1 cellular context compared by ENCODE assay signal in the genomic region with DNA sequence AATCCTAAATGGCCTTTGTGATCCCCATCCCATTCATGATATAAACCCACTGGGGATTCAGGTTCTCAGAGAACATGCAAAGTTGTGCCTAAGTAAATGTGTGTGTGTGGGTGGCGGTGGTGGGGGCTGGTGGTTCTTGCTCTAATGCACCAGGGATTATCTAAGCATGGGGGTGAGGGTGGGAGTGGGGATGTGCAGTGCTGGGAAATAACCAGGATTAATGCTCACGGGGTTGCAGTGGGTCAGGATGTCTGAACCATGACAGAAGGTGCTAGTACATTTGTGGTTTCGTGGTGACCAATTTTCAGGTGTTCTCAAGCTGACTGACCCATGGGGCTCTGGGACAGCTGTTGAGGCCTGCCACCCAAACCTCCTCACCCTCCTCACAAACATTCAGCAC.
A peak's percentile ranks its signal among the peaks of the same experiment; 100 is the strongest.
TF ChIP-seq lines count a peak whose summit lies in the region.

No MANE protein-coding gene starts in this region.

TF ChIP-seq in GM12878, 131 proteins besides CTCF, POLR2A, EP300 and RAD21 (continued from another document and continues in another):
- TF ChIP-seq, protein P1, sequence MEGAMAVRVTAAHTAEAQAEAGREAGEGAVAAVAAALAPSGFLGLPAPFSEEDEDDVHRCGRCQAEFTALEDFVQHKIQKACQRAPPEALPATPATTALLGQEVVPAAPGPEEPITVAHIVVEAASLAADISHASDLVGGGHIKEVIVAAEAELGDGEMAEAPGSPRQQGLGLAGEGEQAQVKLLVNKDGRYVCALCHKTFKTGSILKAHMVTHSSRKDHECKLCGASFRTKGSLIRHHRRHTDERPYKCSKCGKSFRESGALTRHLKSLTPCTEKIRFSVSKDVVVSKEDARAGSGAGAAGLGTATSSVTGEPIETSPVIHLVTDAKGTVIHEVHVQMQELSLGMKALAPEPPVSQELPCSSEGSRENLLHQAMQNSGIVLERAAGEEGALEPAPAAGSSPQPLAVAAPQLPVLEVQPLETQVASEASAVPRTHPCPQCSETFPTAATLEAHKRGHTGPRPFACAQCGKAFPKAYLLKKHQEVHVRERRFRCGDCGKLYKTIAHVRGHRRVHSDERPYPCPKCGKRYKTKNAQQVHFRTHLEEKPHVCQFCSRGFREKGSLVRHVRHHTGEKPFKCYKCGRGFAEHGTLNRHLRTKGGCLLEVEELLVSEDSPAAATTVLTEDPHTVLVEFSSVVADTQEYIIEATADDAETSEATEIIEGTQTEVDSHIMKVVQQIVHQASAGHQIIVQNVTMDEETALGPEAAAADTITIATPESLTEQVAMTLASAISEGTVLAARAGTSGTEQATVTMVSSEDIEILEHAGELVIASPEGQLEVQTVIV (IDR thresholded peaks at IDR 0.05; ENCODE audit: borderline replicate concordance, partially characterized antibody): no peak
- TF ChIP-seq YBX1 (IDR thresholded peaks at IDR 0.05): no peak
- TF ChIP-seq SIX5 (IDR thresholded peaks at IDR 0.05; ENCODE audit: low read depth, low read length, severe bottlenecking): no peak
- no peak for TF ChIP-seq MLLT1 (IDR thresholded peaks at IDR 0.05)
- TF ChIP-seq NFYA (IDR thresholded peaks at IDR 0.05; ENCODE audit: borderline replicate concordance, low read depth, low read length): no peak
- no peak for TF ChIP-seq ZNF207 (IDR thresholded peaks at IDR 0.05; ENCODE audit: borderline replicate concordance)
- TF ChIP-seq MXI1 (IDR thresholded peaks at IDR 0.05; ENCODE audit: low read depth, low read length): no peak
- TF ChIP-seq, protein P2, sequence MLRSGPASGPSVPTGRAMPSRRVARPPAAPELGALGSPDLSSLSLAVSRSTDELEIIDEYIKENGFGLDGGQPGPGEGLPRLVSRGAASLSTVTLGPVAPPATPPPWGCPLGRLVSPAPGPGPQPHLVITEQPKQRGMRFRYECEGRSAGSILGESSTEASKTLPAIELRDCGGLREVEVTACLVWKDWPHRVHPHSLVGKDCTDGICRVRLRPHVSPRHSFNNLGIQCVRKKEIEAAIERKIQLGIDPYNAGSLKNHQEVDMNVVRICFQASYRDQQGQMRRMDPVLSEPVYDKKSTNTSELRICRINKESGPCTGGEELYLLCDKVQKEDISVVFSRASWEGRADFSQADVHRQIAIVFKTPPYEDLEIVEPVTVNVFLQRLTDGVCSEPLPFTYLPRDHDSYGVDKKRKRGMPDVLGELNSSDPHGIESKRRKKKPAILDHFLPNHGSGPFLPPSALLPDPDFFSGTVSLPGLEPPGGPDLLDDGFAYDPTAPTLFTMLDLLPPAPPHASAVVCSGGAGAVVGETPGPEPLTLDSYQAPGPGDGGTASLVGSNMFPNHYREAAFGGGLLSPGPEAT (IDR thresholded peaks at IDR 0.05; ENCODE audit: low read depth): no peak
- peak; percentile 92 for TF ChIP-seq TCF12 (IDR thresholded peaks at IDR 0.05; ENCODE audit: low read depth, low read length)
- TF ChIP-seq ZNF384 (IDR thresholded peaks at IDR 0.05; ENCODE audit: borderline replicate concordance, low read depth, low read length): no peak
- TF ChIP-seq MEF2B (IDR thresholded peaks at IDR 0.05; ENCODE audit: partially characterized antibody, poor library complexity, severe bottlenecking): peak; percentile 78
- TF ChIP-seq SREBF1 (IDR thresholded peaks at IDR 0.05; ENCODE audit: low read length): no peak
- TF ChIP-seq RBBP5 (conservative IDR thresholded peaks at IDR 0.05): no peak
- TF ChIP-seq CREB1 (IDR thresholded peaks at IDR 0.05; ENCODE audit: low read depth): no peak
- no peak for TF ChIP-seq FOXM1 (IDR thresholded peaks at IDR 0.05; ENCODE audit: low read depth, low read length)
- TF ChIP-seq, protein P3, sequence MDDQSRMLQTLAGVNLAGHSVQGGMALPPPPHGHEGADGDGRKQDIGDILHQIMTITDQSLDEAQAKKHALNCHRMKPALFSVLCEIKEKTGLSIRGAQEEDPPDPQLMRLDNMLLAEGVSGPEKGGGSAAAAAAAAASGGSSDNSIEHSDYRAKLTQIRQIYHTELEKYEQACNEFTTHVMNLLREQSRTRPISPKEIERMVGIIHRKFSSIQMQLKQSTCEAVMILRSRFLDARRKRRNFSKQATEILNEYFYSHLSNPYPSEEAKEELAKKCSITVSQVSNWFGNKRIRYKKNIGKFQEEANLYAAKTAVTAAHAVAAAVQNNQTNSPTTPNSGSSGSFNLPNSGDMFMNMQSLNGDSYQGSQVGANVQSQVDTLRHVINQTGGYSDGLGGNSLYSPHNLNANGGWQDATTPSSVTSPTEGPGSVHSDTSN (IDR thresholded peaks at IDR 0.05; ENCODE audit: insufficient replicate concordance, low read depth, low read length): no peak
- no peak for TF ChIP-seq SUPT20H (IDR thresholded peaks at IDR 0.05; ENCODE audit: borderline replicate concordance, control insufficient read depth, low read depth, low read length)
- TF ChIP-seq, protein P4, sequence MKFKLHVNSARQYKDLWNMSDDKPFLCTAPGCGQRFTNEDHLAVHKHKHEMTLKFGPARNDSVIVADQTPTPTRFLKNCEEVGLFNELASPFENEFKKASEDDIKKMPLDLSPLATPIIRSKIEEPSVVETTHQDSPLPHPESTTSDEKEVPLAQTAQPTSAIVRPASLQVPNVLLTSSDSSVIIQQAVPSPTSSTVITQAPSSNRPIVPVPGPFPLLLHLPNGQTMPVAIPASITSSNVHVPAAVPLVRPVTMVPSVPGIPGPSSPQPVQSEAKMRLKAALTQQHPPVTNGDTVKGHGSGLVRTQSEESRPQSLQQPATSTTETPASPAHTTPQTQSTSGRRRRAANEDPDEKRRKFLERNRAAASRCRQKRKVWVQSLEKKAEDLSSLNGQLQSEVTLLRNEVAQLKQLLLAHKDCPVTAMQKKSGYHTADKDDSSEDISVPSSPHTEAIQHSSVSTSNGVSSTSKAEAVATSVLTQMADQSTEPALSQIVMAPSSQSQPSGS (IDR thresholded peaks at IDR 0.05; ENCODE audit: low read length): no peak; the same call in 1 of the 2 replicates
- TF ChIP-seq SMAD5 (IDR thresholded peaks at IDR 0.05; ENCODE audit: low read depth): no peak
- no peak for TF ChIP-seq CHD4 (IDR thresholded peaks at IDR 0.05)
- TF ChIP-seq RCOR1 (conservative IDR thresholded peaks at IDR 0.05; ENCODE audit: low read depth, low read length): no peak
- TF ChIP-seq ASH2L (IDR thresholded peaks at IDR 0.05; ENCODE audit: borderline replicate concordance, low read depth): no peak
- TF ChIP-seq RAD51 (IDR thresholded peaks at IDR 0.05): no peak
- TF ChIP-seq HDAC6 (IDR thresholded peaks at IDR 0.05; ENCODE audit: unreplicated experiment): no peak
- TF ChIP-seq CHD1 (IDR thresholded peaks at IDR 0.05; ENCODE audit: low read depth, low read length): no peak
- TF ChIP-seq GATAD2B (conservative IDR thresholded peaks at IDR 0.05; ENCODE audit: low read depth): no peak
- TF ChIP-seq RFX5 (IDR thresholded peaks at IDR 0.05; ENCODE audit: low read depth, low read length): no peak
- TF ChIP-seq MEF2A (IDR thresholded peaks at IDR 0.05; ENCODE audit: insufficient read depth, low read depth, low read length): no peak
- no peak for TF ChIP-seq WRNIP1 (IDR thresholded peaks at IDR 0.05; ENCODE audit: borderline replicate concordance, low read depth, low read length)
- TF ChIP-seq, protein P5, sequence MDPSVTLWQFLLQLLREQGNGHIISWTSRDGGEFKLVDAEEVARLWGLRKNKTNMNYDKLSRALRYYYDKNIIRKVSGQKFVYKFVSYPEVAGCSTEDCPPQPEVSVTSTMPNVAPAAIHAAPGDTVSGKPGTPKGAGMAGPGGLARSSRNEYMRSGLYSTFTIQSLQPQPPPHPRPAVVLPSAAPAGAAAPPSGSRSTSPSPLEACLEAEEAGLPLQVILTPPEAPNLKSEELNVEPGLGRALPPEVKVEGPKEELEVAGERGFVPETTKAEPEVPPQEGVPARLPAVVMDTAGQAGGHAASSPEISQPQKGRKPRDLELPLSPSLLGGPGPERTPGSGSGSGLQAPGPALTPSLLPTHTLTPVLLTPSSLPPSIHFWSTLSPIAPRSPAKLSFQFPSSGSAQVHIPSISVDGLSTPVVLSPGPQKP (IDR thresholded peaks at IDR 0.05; ENCODE audit: low read depth, low read length): no peak
- TF ChIP-seq, protein P6, sequence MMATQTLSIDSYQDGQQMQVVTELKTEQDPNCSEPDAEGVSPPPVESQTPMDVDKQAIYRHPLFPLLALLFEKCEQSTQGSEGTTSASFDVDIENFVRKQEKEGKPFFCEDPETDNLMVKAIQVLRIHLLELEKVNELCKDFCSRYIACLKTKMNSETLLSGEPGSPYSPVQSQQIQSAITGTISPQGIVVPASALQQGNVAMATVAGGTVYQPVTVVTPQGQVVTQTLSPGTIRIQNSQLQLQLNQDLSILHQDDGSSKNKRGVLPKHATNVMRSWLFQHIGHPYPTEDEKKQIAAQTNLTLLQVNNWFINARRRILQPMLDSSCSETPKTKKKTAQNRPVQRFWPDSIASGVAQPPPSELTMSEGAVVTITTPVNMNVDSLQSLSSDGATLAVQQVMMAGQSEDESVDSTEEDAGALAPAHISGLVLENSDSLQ (IDR thresholded peaks at IDR 0.05): no peak
- no peak for TF ChIP-seq KAT2A (conservative IDR thresholded peaks at IDR 0.05; ENCODE audit: control insufficient read depth, low read depth, low read length)
- TF ChIP-seq CBX3 (IDR thresholded peaks at IDR 0.05; ENCODE audit: borderline replicate concordance, low read depth): no peak
- no peak for TF ChIP-seq MYC (IDR thresholded peaks at IDR 0.05; ENCODE audit: insufficient read depth, insufficient read length, insufficient replicate concordance, low read length, severe bottlenecking)
- TF ChIP-seq, protein P7, sequence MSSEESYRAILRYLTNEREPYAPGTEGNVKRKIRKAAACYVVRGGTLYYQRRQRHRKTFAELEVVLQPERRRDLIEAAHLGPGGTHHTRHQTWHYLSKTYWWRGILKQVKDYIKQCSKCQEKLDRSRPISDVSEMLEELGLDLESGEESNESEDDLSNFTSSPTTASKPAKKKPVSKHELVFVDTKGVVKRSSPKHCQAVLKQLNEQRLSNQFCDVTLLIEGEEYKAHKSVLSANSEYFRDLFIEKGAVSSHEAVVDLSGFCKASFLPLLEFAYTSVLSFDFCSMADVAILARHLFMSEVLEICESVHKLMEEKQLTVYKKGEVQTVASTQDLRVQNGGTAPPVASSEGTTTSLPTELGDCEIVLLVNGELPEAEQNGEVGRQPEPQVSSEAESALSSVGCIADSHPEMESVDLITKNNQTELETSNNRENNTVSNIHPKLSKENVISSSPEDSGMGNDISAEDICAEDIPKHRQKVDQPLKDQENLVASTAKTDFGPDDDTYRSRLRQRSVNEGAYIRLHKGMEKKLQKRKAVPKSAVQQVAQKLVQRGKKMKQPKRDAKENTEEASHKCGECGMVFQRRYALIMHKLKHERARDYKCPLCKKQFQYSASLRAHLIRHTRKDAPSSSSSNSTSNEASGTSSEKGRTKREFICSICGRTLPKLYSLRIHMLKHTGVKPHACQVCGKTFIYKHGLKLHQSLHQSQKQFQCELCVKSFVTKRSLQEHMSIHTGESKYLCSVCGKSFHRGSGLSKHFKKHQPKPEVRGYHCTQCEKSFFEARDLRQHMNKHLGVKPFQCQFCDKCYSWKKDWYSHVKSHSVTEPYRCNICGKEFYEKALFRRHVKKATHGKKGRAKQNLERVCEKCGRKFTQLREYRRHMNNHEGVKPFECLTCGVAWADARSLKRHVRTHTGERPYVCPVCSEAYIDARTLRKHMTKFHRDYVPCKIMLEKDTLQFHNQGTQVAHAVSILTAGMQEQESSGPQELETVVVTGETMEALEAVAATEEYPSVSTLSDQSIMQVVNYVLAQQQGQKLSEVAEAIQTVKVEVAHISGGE (CRISPR knock-in tag; IDR thresholded peaks at IDR 0.05): no peak
- TF ChIP-seq, protein P8, sequence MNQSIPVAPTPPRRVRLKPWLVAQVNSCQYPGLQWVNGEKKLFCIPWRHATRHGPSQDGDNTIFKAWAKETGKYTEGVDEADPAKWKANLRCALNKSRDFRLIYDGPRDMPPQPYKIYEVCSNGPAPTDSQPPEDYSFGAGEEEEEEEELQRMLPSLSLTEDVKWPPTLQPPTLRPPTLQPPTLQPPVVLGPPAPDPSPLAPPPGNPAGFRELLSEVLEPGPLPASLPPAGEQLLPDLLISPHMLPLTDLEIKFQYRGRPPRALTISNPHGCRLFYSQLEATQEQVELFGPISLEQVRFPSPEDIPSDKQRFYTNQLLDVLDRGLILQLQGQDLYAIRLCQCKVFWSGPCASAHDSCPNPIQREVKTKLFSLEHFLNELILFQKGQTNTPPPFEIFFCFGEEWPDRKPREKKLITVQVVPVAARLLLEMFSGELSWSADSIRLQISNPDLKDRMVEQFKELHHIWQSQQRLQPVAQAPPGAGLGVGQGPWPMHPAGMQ (IDR thresholded peaks at IDR 0.05; ENCODE audit: borderline replicate concordance): no peak
- TF ChIP-seq TARDBP (IDR thresholded peaks at IDR 0.05; ENCODE audit: borderline replicate concordance): no peak
- no peak; the same call in 1 of the 2 replicates for TF ChIP-seq ATF7 (IDR thresholded peaks at IDR 0.05; ENCODE audit: low read depth)
- peak; percentile 69; the same call in 1 of the 2 replicates for TF ChIP-seq PAX5 (IDR thresholded peaks at IDR 0.05; ENCODE audit: borderline replicate concordance, low read depth, low read length)
- TF ChIP-seq GABPA (IDR thresholded peaks at IDR 0.05; ENCODE audit: low read depth): no peak
